In the genomic region with DNA sequence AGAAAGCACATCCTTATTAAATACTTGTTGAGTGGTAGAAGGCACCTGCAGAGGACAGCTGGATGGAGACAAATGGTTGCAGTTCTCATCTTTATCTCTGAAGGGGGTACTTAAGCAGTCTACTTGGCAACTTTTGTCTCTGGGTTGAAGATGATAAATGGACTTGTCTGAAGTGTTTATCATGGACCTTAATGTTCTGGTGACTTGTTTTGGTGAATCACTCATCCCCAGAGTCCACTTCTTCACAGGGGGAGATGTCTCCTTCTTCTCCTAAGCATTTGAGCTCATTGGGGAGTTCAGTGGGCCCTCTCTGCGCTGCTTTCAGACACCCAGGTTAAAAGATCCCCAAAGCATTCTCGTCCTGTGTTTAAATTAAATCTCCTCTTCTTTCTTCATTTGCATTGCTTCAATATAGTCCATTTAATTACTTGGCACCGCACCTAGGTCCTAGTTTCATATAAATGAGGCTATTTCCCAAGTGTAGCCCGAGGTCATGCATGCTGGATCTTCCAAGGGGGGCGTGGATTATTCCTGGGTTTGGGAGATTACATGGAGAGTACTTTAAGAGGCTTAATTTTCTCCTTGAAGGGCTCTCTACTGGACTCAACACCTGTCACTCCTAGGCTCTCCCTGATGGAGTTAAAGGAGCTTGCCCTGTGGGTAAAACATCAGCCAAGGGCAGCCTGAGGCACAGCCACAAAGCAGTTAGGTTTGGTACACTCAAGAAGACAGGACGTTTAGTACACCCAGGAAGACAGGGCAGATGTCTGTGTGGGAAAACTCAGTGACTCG, we compare ENCODE assay signal across 31 cellular contexts. TPM values are rescaled to one million over a fixed set of nuclear protein-coding genes. Genes with fewer than 3 reads are reported as not detected.
DNase-seq lines count a peak whose midpoint lies in the region; ATAC-seq, FAIRE-seq and TF ChIP-seq lines count a peak whose summit lies in the region.
"Had no signal": no experiment of that assay in that cellular context is flagged by ENCODE, and none has a peak within 500 bp of the region (broad histone marks: within the 10 kb centered on the region; RNA-seq: fewer than 3 reads in every experiment).

No MANE protein-coding gene starts in this region.

- no peak overlapping the region for H3K18ac ChIP-seq in trophoblast cell (ENCODE audit: low read length)

- H3K9me3 Mint-ChIP-seq in activated T-cell treated with anti-CD3 and anti-CD28 coated beads, Interleukin-2, amount 50 U/mL, for 24 hours = peaks cover 11% of the 10 kb centered on the region

- H3K9ac ChIP-seq in trophoblast cell (ENCODE audit: low read length) = no peak overlapping the region
- H3K9ac ChIP-seq: GM23248 had no signal

- H3K4me3 ChIP-seq in HAP-1 = no peak overlapping the region
- no peak overlapping the region for H3K4me3 ChIP-seq in trophoblast cell (ENCODE audit: low read depth, low read length)
- no peak overlapping the region for H3K4me3 ChIP-seq in spleen
- H3K4me3 ChIP-seq: adrenal gland, GM23248, lower lobe of right lung, sigmoid colon, upper lobe of left lung had no signal

- H3K36me3 ChIP-seq in HAP-1 (replicated peaks) = no peaks in the 10 kb centered on the region
- H3K36me3 ChIP-seq in trophoblast cell (ENCODE audit: control insufficient read depth in 1 of 2, insufficient read depth in 2 of 2, low read length in 2 of 2) = peaks cover under 1 to 3% of the 10 kb centered on the region in 2 experiments
- no peaks in the 10 kb centered on the region for H3K36me3 ChIP-seq in spleen
- H3K36me3 ChIP-seq: adrenal gland, lower lobe of right lung, sigmoid colon, upper lobe of left lung had no signal

- no peak overlapping the region for H3K4me2 ChIP-seq in trophoblast cell (ENCODE audit: low read length)

- H2BK120ac ChIP-seq in trophoblast cell (ENCODE audit: insufficient read depth, low read length, poor library complexity) = no peak overlapping the region

- H3K23ac ChIP-seq in trophoblast cell (ENCODE audit: low read length) = no peak overlapping the region

- no peaks in the 10 kb centered on the region for H3K79me1 ChIP-seq in trophoblast cell (ENCODE audit: low read length)

- peak; percentile 28 for ATAC-seq in foreskin keratinocyte
- ATAC-seq in HG03460 (IDR thresholded peaks at IDR 0.05; ENCODE audit: unreplicated experiment) = no peak
- ATAC-seq: activated CD4-positive, alpha-beta T cell treated with anti-CD3 and anti-CD28 coated beads for 36 hours; activated CD8-positive, alpha-beta T cell treated with anti-CD3 and anti-CD28 coated beads, Interleukin-2, amount 10 ng/mL, durations not matched to agents 7 days and 5 days; activated T-helper 17 cell treated with anti-CD3 and anti-CD28 coated beads, Interleukin-2, amount 50 U/mL, for 72 hours; lower lobe of right lung; natural killer cell had no signal

- no peaks in the 10 kb centered on the region for H3K79me2 ChIP-seq in trophoblast cell (ENCODE audit: control insufficient read depth, insufficient read depth, low read length, poor library complexity)

- DNase-seq in D721Med (ENCODE audit: insufficient read length, low spot score) (peak; percentile 69), HAP-1 (ENCODE audit: low spot score in 2 of 2) (peak; percentile 73), NCI-H345 treated with DMSO at 0.1 percent for 48 hours (lab: John Stamatoyannopoulos, UW; ENCODE audit: unreplicated experiment) (peak; percentile 12), foreskin keratinocyte (no peak), trophoblast cell (no peak), spleen (no peak)
- no peak for DNase-seq in activated T-cell treated with anti-CD3 and anti-CD28 coated beads, Interleukin-2, amount 50 U/mL, for 24 hours
- DNase-seq: activated CD4-positive, alpha-beta T cell treated with anti-CD3 and anti-CD28 coated beads for 36 hours; activated CD8-positive, alpha-beta T cell treated with anti-CD3 and anti-CD28 coated beads, Interleukin-2, amount 10 ng/mL, durations not matched to agents 7 days and 5 days; activated naive CD4-positive, alpha-beta T cell treated with anti-CD3 and anti-CD28 coated beads, Interleukin-2, amount 10 ng/mL, durations not matched to agents 7 days and 5 days; adrenal gland; dermis blood vessel endothelial cell; DND-41; endodermal cell; foreskin melanocyte; HFFc6; kidney glomerular epithelial cell; lower lobe of right lung; natural killer cell; NCI-H2081 treated with DMSO at 0.1 percent for 48 hours; NCI-H526; nucleus accumbens; sigmoid colon; stimulated activated CD4-positive, alpha-beta T cell treated with anti-CD3 and anti-CD28 coated beads, Interleukin-4, amount 100 ng/mL, for 4 hours; substantia nigra; upper lobe of left lung had no signal

- H4K8ac ChIP-seq in trophoblast cell (ENCODE audit: low read depth, low read length) = no peak overlapping the region

- H4K91ac ChIP-seq in trophoblast cell (ENCODE audit: low read depth, low read length) = no peak overlapping the region

- peak; percentile 86 for FAIRE-seq in D721Med (lab: Jason Lieb, UNC)

- TF ChIP-seq POLR2A in spleen (IDR thresholded peaks at IDR 0.05) = no peak

- H2AFZ ChIP-seq in trophoblast cell (ENCODE audit: insufficient read depth, low read length, poor library complexity) = no peak overlapping the region
- H2AFZ ChIP-seq: GM23248 had no signal

- H4K12ac ChIP-seq in trophoblast cell (ENCODE audit: low read depth, low read length) = no peak overlapping the region

- no peak overlapping the region for H3K14ac ChIP-seq in trophoblast cell (ENCODE audit: low read length)

- H3K27ac Mint-ChIP-seq in activated T-cell treated with anti-CD3 and anti-CD28 coated beads, Interleukin-2, amount 50 U/mL, for 24 hours = no peak overlapping the region
- H3K27ac Mint-ChIP-seq: activated CD4-positive, alpha-beta T cell treated with anti-CD3 and anti-CD28 coated beads for 36 hours; activated CD8-positive, alpha-beta T cell treated with anti-CD3 and anti-CD28 coated beads, Interleukin-2, amount 10 ng/mL, durations not matched to agents 7 days and 5 days; activated naive CD4-positive, alpha-beta T cell treated with anti-CD3 and anti-CD28 coated beads, Interleukin-2, amount 10 ng/mL, durations not matched to agents 7 days and 5 days; activated T-helper 17 cell treated with anti-CD3 and anti-CD28 coated beads, Interleukin-2, amount 50 U/mL, for 72 hours; endodermal cell; natural killer cell; T-helper 2 cell treated with Interferon-gamma antibody and Interleukin-4, amounts not matched to agents 5 μg/mL and 100 μg/mL, for 36 hours had no signal

- in situ Hi-C loops in HAP-1 (cut with MboI; ENCODE audit: low sequenced_read_pairs) = no loop called here

- no peak overlapping the region for H3K4ac ChIP-seq in trophoblast cell (ENCODE audit: low read depth, low read length)

- peaks cover 49% of the 10 kb centered on the region for H3K27me3 Mint-ChIP-seq in activated T-cell treated with anti-CD3 and anti-CD28 coated beads, Interleukin-2, amount 50 U/mL, for 24 hours

- H3K4me1 ChIP-seq in HAP-1 (peaks cover 4% of the 10 kb centered on the region; the same call in 1 of the 2 replicates), foreskin keratinocyte (peaks cover 8% of the 10 kb centered on the region), trophoblast cell (ENCODE audit: control insufficient read depth in 1 of 2, insufficient read depth in 2 of 2, low read length in 2 of 2) (peaks cover 6 to 8% of the 10 kb centered on the region in 2 experiments), spleen (no peaks in the 10 kb centered on the region)

- H3K27ac ChIP-seq in foreskin keratinocyte (no peak overlapping the region), trophoblast cell (ENCODE audit: low read depth, low read length) (no peak overlapping the region), spleen (no peak overlapping the region)
- H3K27ac ChIP-seq: lower lobe of right lung, upper lobe of left lung had no signal

- no peak overlapping the region for H2BK12ac ChIP-seq in trophoblast cell (ENCODE audit: low read length)

- no peaks in the 10 kb centered on the region for H3K27me3 ChIP-seq in HAP-1 (ENCODE audit: low read depth)
- H3K27me3 ChIP-seq in foreskin keratinocyte = no peaks in the 10 kb centered on the region
- no peaks in the 10 kb centered on the region for H3K27me3 ChIP-seq in trophoblast cell (ENCODE audit: insufficient read depth, low read length)
- H3K27me3 ChIP-seq in spleen (replicated peaks in 1 of 7) = peaks cover 0 to 45% (median 0%) of the 10 kb centered on the region in 7 donors
- H3K27me3 ChIP-seq: adrenal gland, sigmoid colon, upper lobe of left lung had no signal

- H2AK5ac ChIP-seq in trophoblast cell (ENCODE audit: low read length) = no peak overlapping the region

- no CpG with 5 or more reads among the region's 7 CpGs for WGBS in trophoblast cell (ENCODE audit: extremely low coverage, insufficient coverage, insufficient read length)
- 54 to 74% (median 65%) methylated on average over 7 of the region's 7 CpGs for WGBS in spleen, 5 donors

- H3K4me1 Mint-ChIP-seq in activated T-cell treated with anti-CD3 and anti-CD28 coated beads, Interleukin-2, amount 50 U/mL, for 24 hours (ENCODE audit: low read depth) = no peaks in the 10 kb centered on the region
- H3K4me1 Mint-ChIP-seq: activated CD4-positive, alpha-beta T cell treated with anti-CD3 and anti-CD28 coated beads for 36 hours; activated naive CD4-positive, alpha-beta T cell treated with anti-CD3 and anti-CD28 coated beads, Interleukin-2, amount 10 ng/mL, durations not matched to agents 7 days and 5 days; activated T-helper 17 cell treated with anti-CD3 and anti-CD28 coated beads, Interleukin-2, amount 50 U/mL, for 72 hours; IgD-negative memory B cell; natural killer cell had no signal

- TF ChIP-seq CTCF in D721Med (IDR thresholded peaks at IDR 0.05; ENCODE audit: insufficient read depth, missing control alignments) = no peak
- no peak for TF ChIP-seq CTCF in foreskin keratinocyte (conservative IDR thresholded peaks at IDR 0.05)
- no peak for TF ChIP-seq CTCF in spleen (IDR thresholded peaks at IDR 0.05 in 8 of 11, conservative IDR thresholded peaks at IDR 0.05 in 3 of 11)

- peaks cover 6% of the 10 kb centered on the region for H3K36me3 Mint-ChIP-seq in activated T-cell treated with anti-CD3 and anti-CD28 coated beads, Interleukin-2, amount 50 U/mL, for 24 hours (ENCODE audit: low read depth)
- H3K36me3 Mint-ChIP-seq: activated naive CD4-positive, alpha-beta T cell treated with anti-CD3 and anti-CD28 coated beads, Interleukin-2, amount 10 ng/mL, durations not matched to agents 7 days and 5 days; IgD-negative memory B cell; natural killer cell had no signal

- H3K4me3 Mint-ChIP-seq in activated T-cell treated with anti-CD3 and anti-CD28 coated beads, Interleukin-2, amount 50 U/mL, for 24 hours = no peak overlapping the region
- H3K4me3 Mint-ChIP-seq: activated CD4-positive, alpha-beta T cell treated with anti-CD3 and anti-CD28 coated beads for 36 hours; activated CD8-positive, alpha-beta T cell treated with anti-CD3 and anti-CD28 coated beads, Interleukin-2, amount 10 ng/mL, durations not matched to agents 7 days and 5 days; activated naive CD4-positive, alpha-beta T cell treated with anti-CD3 and anti-CD28 coated beads, Interleukin-2, amount 10 ng/mL, durations not matched to agents 7 days and 5 days; activated T-helper 17 cell treated with anti-CD3 and anti-CD28 coated beads, Interleukin-2, amount 50 U/mL, for 72 hours; endodermal cell; IgD-negative memory B cell; natural killer cell; T-helper 2 cell treated with Interferon-gamma antibody and Interleukin-4, amounts not matched to agents 5 μg/mL and 100 μg/mL, for 36 hours had no signal

- no peak overlapping the region for H2BK5ac ChIP-seq in trophoblast cell (ENCODE audit: low read depth, low read length, poor library complexity)

- H3K9me3 ChIP-seq in HAP-1 (peaks cover 9% of the 10 kb centered on the region), trophoblast cell (ENCODE audit: insufficient read depth, low read depth, low read length) (peaks cover under 1% of the 10 kb centered on the region), spleen (peaks cover 0 to 16% (median 11%) of the 10 kb centered on the region in 8 donors)
- H3K9me3 ChIP-seq: adrenal gland, lower lobe of right lung, sigmoid colon had no signal

- intact Hi-C loops in spleen (cut with DNase I; ENCODE audit: low total_unique reads) = no loop called here

RNA-seq across cellular contexts. Expression of a gene that starts 14.0 kb away (rescaled TPM):
- 9.3 and 11.2 TPM in 2 replicates for total RNA-seq in foreskin keratinocyte
- 2.9 and 4.4 TPM in 2 replicates for polyA plus RNA-seq in foreskin keratinocyte
- 46.1 and 50.4 TPM in 2 replicates for polyA plus RNA-seq in trophoblast cell (2013)
- total RNA-seq in spleen = 10 to 100 TPM in 2 of 7 donors, 1 to 10 TPM in 5; 4.2 to 12.4 (median 7.5) TPM
- under 1 TPM; 0.52 to 0.83 (median 0.54) TPM for polyA plus RNA-seq in spleen

Comparison
In these comparisons a context has a peak if more than half of its experiments do, and no peak if none do; other contexts are left out.
1. DNase-seq: peak in D721Med (single experiment), HAP-1 (2 of 2) and NCI-H345 treated with DMSO at 0.1 percent for 48 hours (single experiment); none in foreskin keratinocyte (0 of 2), trophoblast cell (0 of 2), spleen (single experiment) and activated T-cell treated with anti-CD3 and anti-CD28 coated beads, Interleukin-2, amount 50 U/mL, for 24 hours (single experiment).